ENCODE assay signal across 13 cellular contexts in the genomic region with DNA sequence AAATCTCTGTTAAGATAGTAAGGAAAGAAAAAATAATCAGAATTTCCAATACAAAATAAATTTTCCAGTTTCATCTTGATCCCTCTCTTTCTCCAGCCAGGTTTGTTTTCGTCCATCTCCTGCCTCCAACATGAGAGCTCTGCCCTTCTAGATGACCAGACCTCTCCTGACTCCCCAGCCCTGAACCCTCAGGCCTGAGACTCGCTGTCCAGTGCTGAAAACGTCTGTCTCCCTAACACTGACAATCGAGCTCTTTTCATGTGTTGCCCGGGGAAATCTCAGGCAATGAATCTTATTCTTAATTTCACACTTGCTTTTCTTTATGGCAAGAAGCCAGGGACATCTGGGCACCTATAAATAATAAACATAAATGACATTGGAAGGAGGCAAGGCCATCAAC.
A peak's percentile ranks its signal among the peaks of the same experiment; 100 is the strongest.
DNase-seq lines count a peak whose midpoint lies in the region; ATAC-seq and TF ChIP-seq lines count a peak whose summit lies in the region.
"Had no signal": no experiment of that assay in that cellular context is flagged by ENCODE, and none has a peak within 500 bp of the region (broad histone marks: within the 10 kb centered on the region; RNA-seq: fewer than 3 reads in every experiment).

No MANE protein-coding gene starts in this region.

- POLR2A ChIA-PET in HCT116 (lab: Charles Lee): no interaction called here

- no peak overlapping the region for H3K4me2 ChIP-seq in HCT116 (ENCODE audit: low read length)

- BruUV-seq in HCT116 (replicated peaks; lab: Mats Ljungman, UMichigan): no TSS peak

- H3K9me3 ChIP-seq in HCT116 (ENCODE audit: control insufficient read depth in 1 of 2, insufficient read depth in 1 of 2, low read depth in 1 of 2, low read length in 2 of 2) (no peaks in the 10 kb centered on the region), lower lobe of right lung (no peaks in the 10 kb centered on the region)
- H3K9me3 ChIP-seq: Caco-2 had no signal

- CTCF ChIA-PET in HCT116 (lab: Charles Lee): no interaction called here

- H3K4me3 ChIP-seq in HCT116 (replicated peaks in 1 of 2; ENCODE audit: low read depth in 1 of 2, low read length in 2 of 2) (no peak overlapping the region), lower lobe of right lung (no peak overlapping the region)

- TF ChIP-seq POLR2A in HCT116 (IDR thresholded peaks at IDR 0.05; ENCODE audit: borderline replicate concordance, extremely low read depth, insufficient read depth, insufficient read length): no peak

- H2AFZ ChIP-seq in HCT116 (ENCODE audit: low read depth, low read length, poor library complexity, severe bottlenecking): no peak overlapping the region

- H4K20me1 ChIP-seq in HCT116 (ENCODE audit: insufficient read depth): no peaks in the 10 kb centered on the region

- intact Hi-C loops in HCT116 (cut with micrococcal nuclease) (no loop called here), lower lobe of right lung (cut with DNase I) (no loop called here)

- TF ChIP-seq CTCF in HCT116 (IDR thresholded peaks at IDR 0.05 in 2 of 3, conservative IDR thresholded peaks at IDR 0.05 in 1 of 3; ENCODE audit: borderline replicate concordance in 1 of 3, insufficient read depth in 1 of 3, low read depth in 2 of 3, low read length in 2 of 3): no peak
- no peak for TF ChIP-seq CTCF in lower lobe of right lung (IDR thresholded peaks at IDR 0.05)

- no peaks in the 10 kb centered on the region for H3K9me2 ChIP-seq in HCT116 (ENCODE audit: insufficient read depth)

- no peak for DNase-seq in HCT116 (ENCODE audit: low read depth, low spot score)
- peak; percentile 15 for DNase-seq in astrocyte of the hippocampus (ENCODE audit: low read depth, low spot score)
- peak; percentile 63 for DNase-seq in islet precursor cell
- peak; percentile 28 for DNase-seq in retina
- no peak for DNase-seq in activated gamma-delta T cell treated with Interleukin-2 at 50 U/mL for 16 hours
- no peak for DNase-seq in putamen (ENCODE audit: low spot score)
- no peak for DNase-seq in lower lobe of right lung
- DNase-seq: DMS153, NCI-H1436, NCI-H2029 treated with DMSO at 0.1 percent for 48 hours, NCI-H2171 treated with DMSO at 0.1 percent for 48 hours, NCI-H446 treated with DMSO at 0.1 percent for 48 hours had no signal

- ATAC-seq in HCT116 (no peak), lower lobe of right lung (no peak)

- H3K36me3 ChIP-seq in HCT116 (ENCODE audit: control insufficient read depth in 1 of 2, insufficient read depth in 2 of 2, low read length in 2 of 2) (no peaks in the 10 kb centered on the region), lower lobe of right lung (no peaks in the 10 kb centered on the region)

- H3K27me3 ChIP-seq in HCT116 (ENCODE audit: insufficient read depth, low read length) (peaks cover 86% of the 10 kb centered on the region), lower lobe of right lung (ENCODE audit: low read depth) (peaks cover 12% of the 10 kb centered on the region)

- no peak overlapping the region for H3K9ac ChIP-seq in HCT116 (ENCODE audit: low read length)

- no peak for TF ChIP-seq RAD21 in HCT116 (IDR thresholded peaks at IDR 0.05; ENCODE audit: low read depth)

- RAD21 ChIA-PET in HCT116 (lab: Charles Lee; ENCODE audit: low non-redundant PET in 1 of 2, low total read pairs in 2 of 2, uncharacterized antibody in 2 of 2, unreplicated experiment in 2 of 2): no interaction called here

- H3K27ac ChIP-seq in HCT116 (ENCODE audit: low read depth, low read length) (no peak overlapping the region), lower lobe of right lung (no peak overlapping the region)

- H3K79me2 ChIP-seq in HCT116 (ENCODE audit: insufficient read depth, low read length): no peaks in the 10 kb centered on the region

- no peaks in the 10 kb centered on the region for H3K4me1 ChIP-seq in HCT116 (ENCODE audit: control insufficient read depth in 1 of 2, insufficient read depth in 2 of 2, low read length in 2 of 2)
- H3K4me1 ChIP-seq in lower lobe of right lung: no peaks in the 10 kb centered on the region
- H3K4me1 ChIP-seq: Caco-2 had no signal

TF ChIP-seq in HCT116, 20 proteins besides CTCF, POLR2A, EP300 and RAD21:
- TF ChIP-seq ELF1 (IDR thresholded peaks at IDR 0.05; ENCODE audit: borderline replicate concordance, low read depth): no peak
- TF ChIP-seq, protein P1, sequence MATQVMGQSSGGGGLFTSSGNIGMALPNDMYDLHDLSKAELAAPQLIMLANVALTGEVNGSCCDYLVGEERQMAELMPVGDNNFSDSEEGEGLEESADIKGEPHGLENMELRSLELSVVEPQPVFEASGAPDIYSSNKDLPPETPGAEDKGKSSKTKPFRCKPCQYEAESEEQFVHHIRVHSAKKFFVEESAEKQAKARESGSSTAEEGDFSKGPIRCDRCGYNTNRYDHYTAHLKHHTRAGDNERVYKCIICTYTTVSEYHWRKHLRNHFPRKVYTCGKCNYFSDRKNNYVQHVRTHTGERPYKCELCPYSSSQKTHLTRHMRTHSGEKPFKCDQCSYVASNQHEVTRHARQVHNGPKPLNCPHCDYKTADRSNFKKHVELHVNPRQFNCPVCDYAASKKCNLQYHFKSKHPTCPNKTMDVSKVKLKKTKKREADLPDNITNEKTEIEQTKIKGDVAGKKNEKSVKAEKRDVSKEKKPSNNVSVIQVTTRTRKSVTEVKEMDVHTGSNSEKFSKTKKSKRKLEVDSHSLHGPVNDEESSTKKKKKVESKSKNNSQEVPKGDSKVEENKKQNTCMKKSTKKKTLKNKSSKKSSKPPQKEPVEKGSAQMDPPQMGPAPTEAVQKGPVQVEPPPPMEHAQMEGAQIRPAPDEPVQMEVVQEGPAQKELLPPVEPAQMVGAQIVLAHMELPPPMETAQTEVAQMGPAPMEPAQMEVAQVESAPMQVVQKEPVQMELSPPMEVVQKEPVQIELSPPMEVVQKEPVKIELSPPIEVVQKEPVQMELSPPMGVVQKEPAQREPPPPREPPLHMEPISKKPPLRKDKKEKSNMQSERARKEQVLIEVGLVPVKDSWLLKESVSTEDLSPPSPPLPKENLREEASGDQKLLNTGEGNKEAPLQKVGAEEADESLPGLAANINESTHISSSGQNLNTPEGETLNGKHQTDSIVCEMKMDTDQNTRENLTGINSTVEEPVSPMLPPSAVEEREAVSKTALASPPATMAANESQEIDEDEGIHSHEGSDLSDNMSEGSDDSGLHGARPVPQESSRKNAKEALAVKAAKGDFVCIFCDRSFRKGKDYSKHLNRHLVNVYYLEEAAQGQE (IDR thresholded peaks at IDR 0.05; ENCODE audit: low read depth): peak; percentile 55

Comparison
In these comparisons a context has a peak if more than half of its experiments do, and no peak if none do; other contexts are left out.
1. DNase-seq: peak in astrocyte of the hippocampus (single experiment), islet precursor cell (single experiment) and retina (single experiment); none in HCT116 (single experiment), activated gamma-delta T cell treated with Interleukin-2 at 50 U/mL for 16 hours (single experiment), putamen (single experiment) and lower lobe of right lung (single experiment).